8 cellular contexts compared by ENCODE assay signal in genomic region chr1:17539526-17540254, GRCh38. TPM values are rescaled to one million over a fixed set of nuclear protein-coding genes. Genes with fewer than 3 reads are reported as not detected.
DNase-seq lines count a peak whose midpoint lies in the region; FAIRE-seq and TF ChIP-seq lines count a peak whose summit lies in the region.

ARHGEF10L (plus strand) TSS chr1:17539698; CDS start chr1:17580596, 40,898 bp downstream.

- in situ Hi-C loops in G401 (cut with HindIII; ENCODE audit: low sequenced_read_pairs) = no loop called here

- no peak for FAIRE-seq in D721Med (lab: Jason Lieb, UNC)

- no peak for TF ChIP-seq CTCF in fibroblast of pulmonary artery (IDR thresholded peaks at IDR 0.05; ENCODE audit: low read length, missing control alignments)
- TF ChIP-seq CTCF in nephron progenitor cell (IDR thresholded peaks at IDR 0.05) = no peak
- TF ChIP-seq CTCF in D721Med (IDR thresholded peaks at IDR 0.05; ENCODE audit: insufficient read depth, missing control alignments) = no peak
- no peak for TF ChIP-seq CTCF in GM10248 (IDR thresholded peaks at IDR 0.05; ENCODE audit: control extremely low read depth, extremely low read depth, low read depth, missing control alignments)

- DNase-seq in G401 (ENCODE audit: low spot score) (peak; percentile 43), RPMI7951 (ENCODE audit: low read depth) (peak; percentile 29), fibroblast of pulmonary artery (ENCODE audit: low read depth) (no peak), nephron progenitor cell (peak; percentile 66), D721Med (ENCODE audit: insufficient read length, low spot score) (no peak), amniotic stem cell (lab: John Stamatoyannopoulos, UW) (no peak), GM10248 (ENCODE audit: extremely low spot score) (no peak), NCI-H2029 (lab: John Stamatoyannopoulos, UW) (no peak)

- H3K36me3 Mint-ChIP-seq in nephron progenitor cell (ENCODE audit: low read depth) = peaks cover 4% of the 10 kb centered on the region

- H3K4me3 ChIP-seq in fibroblast of pulmonary artery (replicated peaks; ENCODE audit: low read depth, low read length) = peak within 1 kb of the TSS; percentile 71

- peaks cover 3% of the 10 kb centered on the region for H3K9me3 Mint-ChIP-seq in nephron progenitor cell

- peaks cover 50% of the 10 kb centered on the region for H3K4me1 Mint-ChIP-seq in nephron progenitor cell

- POLR2A ChIA-PET in GM10248 (lab: Yijun Ruan, JAX) = no interaction called here

- CTCF ChIA-PET in GM10248 (lab: Yijun Ruan, JAX) = no interaction called here

- H3K27ac Mint-ChIP-seq in nephron progenitor cell = peak within 1 kb of the TSS; percentile 95

- H3K4me3 Mint-ChIP-seq in nephron progenitor cell = peak within 1 kb of the TSS; percentile 88

- peaks cover 3% of the 10 kb centered on the region for H3K27me3 Mint-ChIP-seq in nephron progenitor cell (ENCODE audit: low read depth, poor library complexity)

RNA-seq across cellular contexts. Expression of gene ARHGEF10L, which starts in this region (rescaled TPM):
- 16.4 and 19.6 TPM in 2 replicates for total RNA-seq in G401 (2014; rRNA removed; shearing (Covaris generic))
- 2.2 and 3.3 TPM in 2 replicates for total RNA-seq in RPMI7951 (2014; rRNA removed; shearing (Covaris generic))

Comparison
In these comparisons a context has a peak if more than half of its experiments do, and no peak if none do; other contexts are left out.
1. DNase-seq: peak in G401 (single experiment), RPMI7951 (single experiment) and nephron progenitor cell (single experiment); none in fibroblast of pulmonary artery (single experiment), D721Med (single experiment), amniotic stem cell (single experiment), GM10248 (single experiment) and NCI-H2029 (single experiment).